ENCODE assay signal across 8 cellular contexts in genomic region chr17:42049834-42050359, GRCh38. TPM values are rescaled to one million over a fixed set of nuclear protein-coding genes. Genes with fewer than 3 reads are reported as not detected.
DNase-seq lines count a peak whose midpoint lies in the region; ATAC-seq and TF ChIP-seq lines count a peak whose summit lies in the region.

No MANE protein-coding gene starts in this region.

- peak overlapping the region; percentile 47 for H3K9ac ChIP-seq in iPS-15b (ENCODE audit: low read depth, low read length)

- no peaks in the 10 kb centered on the region for H3K9me3 Mint-ChIP-seq in activated CD8-positive, alpha-beta T cell treated with anti-CD3 and anti-CD28 coated beads for 36 hours

- 0 to 17% (median 2%) methylated on average over 1 to 5 of the region's 5 CpGs for WGBS in spleen, 5 donors

- H3K4me1 ChIP-seq in iPS-15b (ENCODE audit: control insufficient read depth, insufficient read depth, low read length) (peaks cover 2% of the 10 kb centered on the region), spleen (peaks cover 0 to 24% (median 14%) of the 10 kb centered on the region in 6 donors)

- H3K27ac Mint-ChIP-seq in activated CD8-positive, alpha-beta T cell treated with anti-CD3 and anti-CD28 coated beads for 36 hours, result no peak overlapping the region

- CTCF ChIA-PET in activated CD8-positive, alpha-beta T cell treated with anti-CD3 and anti-CD28 coated beads for 36 hours (lab: Charles Lee), result interaction anchor here (0.8 to 1.6 kb wide), 7 partner anchors 8 to 51 kb away, joined by 3 to 5 read pairs (median 4); no protein-coding TSS in a partner anchor

- peak overlapping the region; percentile 61 for H3K4me3 ChIP-seq in iPS-15b (ENCODE audit: low read depth, low read length)
- peak overlapping the region; percentile 44 to 81 (median 54) for H3K4me3 ChIP-seq in spleen

- peak overlapping the region; percentile 53 for H3K4me3 Mint-ChIP-seq in activated CD8-positive, alpha-beta T cell treated with anti-CD3 and anti-CD28 coated beads for 36 hours

- H3K27ac ChIP-seq in spleen, result peak overlapping the region in 1 of 8 donors; percentile 43

- POLR2A ChIA-PET in activated CD8-positive, alpha-beta T cell treated with anti-CD3 and anti-CD28 coated beads for 36 hours (lab: Charles Lee), result no interaction called here

- ATAC-seq in HG03439 (IDR thresholded peaks at IDR 0.05; ENCODE audit: unreplicated experiment) (peak; percentile 27), HG03457 (IDR thresholded peaks at IDR 0.05; ENCODE audit: unreplicated experiment) (no peak), GM19351 (IDR thresholded peaks at IDR 0.05; ENCODE audit: unreplicated experiment) (no peak)
- ATAC-seq in activated CD8-positive, alpha-beta T cell treated with anti-CD3 and anti-CD28 coated beads for 36 hours, result no peak

- no peaks in the 10 kb centered on the region for H3K9me3 ChIP-seq in iPS-15b (ENCODE audit: control insufficient read depth, insufficient read depth, low read length)
- no peaks in the 10 kb centered on the region for H3K9me3 ChIP-seq in spleen

- H3K27me3 Mint-ChIP-seq in activated CD8-positive, alpha-beta T cell treated with anti-CD3 and anti-CD28 coated beads for 36 hours, result peaks cover 29% of the 10 kb centered on the region

- no peaks in the 10 kb centered on the region for H3K36me3 Mint-ChIP-seq in activated CD8-positive, alpha-beta T cell treated with anti-CD3 and anti-CD28 coated beads for 36 hours (ENCODE audit: low read depth)

- intact Hi-C loops in activated CD8-positive, alpha-beta T cell treated with anti-CD3 and anti-CD28 coated beads for 36 hours (cut with micrococcal nuclease), result no loop called here
- intact Hi-C loops in spleen (cut with DNase I; ENCODE audit: low total_unique reads), result no loop called here

- TF ChIP-seq CTCF in activated CD8-positive, alpha-beta T cell treated with anti-CD3 and anti-CD28 coated beads for 36 hours (IDR thresholded peaks at IDR 0.05), result no peak
- no peak for TF ChIP-seq CTCF in spleen (IDR thresholded peaks at IDR 0.05 in 8 of 11, conservative IDR thresholded peaks at IDR 0.05 in 3 of 11)

- H3K36me3 ChIP-seq in iPS-15b (ENCODE audit: control insufficient read depth, insufficient read depth, low read length) (no peaks in the 10 kb centered on the region), spleen (no peaks in the 10 kb centered on the region)

- H3K27me3 ChIP-seq in iPS-15b (ENCODE audit: control insufficient read depth, insufficient read depth, low read length) (peaks cover 10% of the 10 kb centered on the region), spleen (replicated peaks in 1 of 7) (peaks cover 0 to 35% (median 0%) of the 10 kb centered on the region in 7 donors)

- peaks cover 2% of the 10 kb centered on the region for H3K4me1 Mint-ChIP-seq in activated CD8-positive, alpha-beta T cell treated with anti-CD3 and anti-CD28 coated beads for 36 hours (ENCODE audit: low read depth)

- no peak for DNase-seq in activated CD8-positive, alpha-beta T cell treated with anti-CD3 and anti-CD28 coated beads for 36 hours
- DNase-seq in spleen (no peak), NCI-H510A (lab: John Stamatoyannopoulos, UW) (no peak), globus pallidus (ENCODE audit: low spot score) (no peak)

- TF ChIP-seq POLR2A in spleen (IDR thresholded peaks at IDR 0.05), result no peak

RNA-seq across cellular contexts. Expression of gene C17orf113, which starts 0.5 kb away (rescaled TPM):
- total RNA-seq in activated CD8-positive, alpha-beta T cell treated with anti-CD3 and anti-CD28 coated beads for 36 hours, result under 1 TPM; 0.72 to 0.77 TPM
- total RNA-seq in spleen, result 1 to 10 TPM in 2 of 7 donors, under 1 TPM in 5; 0.43 to 1.6 (median 0.85) TPM
- under 1 TPM; 0.35 to 0.51 (median 0.43) TPM for polyA plus RNA-seq in spleen

RNA-seq across cellular contexts. Expression of gene NKIRAS2, which starts 30.0 kb away (rescaled TPM):
- 10 to 100 TPM; 13.8 to 15.0 TPM for total RNA-seq in activated CD8-positive, alpha-beta T cell treated with anti-CD3 and anti-CD28 coated beads for 36 hours
- total RNA-seq in spleen, result 10 to 100 TPM; 20.7 to 38.8 (median 25.2) TPM
- polyA plus RNA-seq in spleen, result 10 to 100 TPM; 11.3 to 20.3 (median 12.4) TPM

RNA-seq across cellular contexts. Expression of gene DNAJC7, which starts 32.7 kb away (rescaled TPM):
- total RNA-seq in activated CD8-positive, alpha-beta T cell treated with anti-CD3 and anti-CD28 coated beads for 36 hours, result 10 to 100 TPM; 86.7 to 90.3 TPM
- total RNA-seq in spleen, result 100 to 1,000 TPM in 1 of 7 donors, 10 to 100 TPM in 6; 60.6 to 108 (median 90.4) TPM
- polyA plus RNA-seq in spleen, result 10 to 100 TPM; 68.5 to 75.7 (median 71.6) TPM

RNA-seq across cellular contexts. Expression of gene ZNF385C, which starts 48.4 kb away (rescaled TPM):
- 1 to 10 TPM; 1.3 TPM for total RNA-seq in activated CD8-positive, alpha-beta T cell treated with anti-CD3 and anti-CD28 coated beads for 36 hours
- under 1 TPM in 5 of 7 donors, not detected in 2; 0.17 to 0.60 (median 0.44) TPM for total RNA-seq in spleen
- under 1 TPM; 0.26 to 0.46 (median 0.38) TPM for polyA plus RNA-seq in spleen
